ENCODE assay signal across 8 cellular contexts in genomic region chr22:20430641-20431519, GRCh38. TPM values are rescaled to one million over a fixed set of nuclear protein-coding genes. Genes with fewer than 3 reads are reported as not detected.
DNase-seq lines count a peak whose midpoint lies in the region; ATAC-seq and TF ChIP-seq lines count a peak whose summit lies in the region.

No MANE protein-coding gene starts in this region.

- H3K27me3 ChIP-seq in duodenal mucosa (ENCODE audit: control insufficient read depth in 1 of 2, insufficient read depth in 2 of 2, low read length in 2 of 2) (peaks cover 74 to 78% of the 10 kb centered on the region in 2 donors), suprapubic skin (peaks cover 52% of the 10 kb centered on the region)

- H3K9me3 ChIP-seq in duodenal mucosa (ENCODE audit: control insufficient read depth in 1 of 2, low read length in 2 of 2) (no peaks in the 10 kb centered on the region), mucosa of descending colon (no peaks in the 10 kb centered on the region), suprapubic skin (no peaks in the 10 kb centered on the region)

- no peak for TF ChIP-seq EP300 in suprapubic skin (IDR thresholded peaks at IDR 0.05)

- peak overlapping the region; percentile 52 to 59 for H3K4me3 ChIP-seq in duodenal mucosa (ENCODE audit: low read depth in 1 of 2, low read length in 2 of 2)
- no peak overlapping the region for H3K4me3 ChIP-seq in mucosa of descending colon
- H3K4me3 ChIP-seq in suprapubic skin: peak overlapping the region; percentile 43

- H3K36me3 ChIP-seq in duodenal mucosa (ENCODE audit: control insufficient read depth in 1 of 2, insufficient read depth in 2 of 2, low read length in 2 of 2) (no peaks in the 10 kb centered on the region), mucosa of descending colon (ENCODE audit: low read depth) (no peaks in the 10 kb centered on the region), suprapubic skin (peaks cover 8% of the 10 kb centered on the region)

- no peak for TF ChIP-seq CTCF in mucosa of descending colon (IDR thresholded peaks at IDR 0.05)
- TF ChIP-seq CTCF in suprapubic skin (IDR thresholded peaks at IDR 0.05): peak in 1 of 2 donors; percentile 35

- 21% methylated on average over 16 of the region's 106 CpGs for WGBS in suprapubic skin

- no peak for TF ChIP-seq POLR2A in suprapubic skin (IDR thresholded peaks at IDR 0.05)

- H3K4me1 ChIP-seq in duodenal mucosa (ENCODE audit: control insufficient read depth in 1 of 2, insufficient read depth in 2 of 2, low read length in 2 of 2): peaks cover 19 to 31% of the 10 kb centered on the region in 2 donors
- H3K4me1 ChIP-seq in mucosa of descending colon (ENCODE audit: low read depth): peaks cover 29% of the 10 kb centered on the region
- H3K4me1 ChIP-seq in suprapubic skin: peaks cover 42% of the 10 kb centered on the region

- H3K27ac ChIP-seq in duodenal mucosa (ENCODE audit: low read depth, low read length): no peak overlapping the region
- H3K27ac ChIP-seq in suprapubic skin: no peak overlapping the region

- H3K9ac ChIP-seq in duodenal mucosa (ENCODE audit: low read depth in 1 of 2, low read length in 2 of 2): no peak overlapping the region

- DNase-seq in Right ventricle myocardium inferior (ENCODE audit: missing footprints) (no peak), cardiac septum (ENCODE audit: low spot score) (no peak), mucosa of descending colon (peak; percentile 52 to 68 (median 66)), suprapubic skin (ENCODE audit: low spot score in 2 of 2) (peak; percentile 69 to 80)

- ATAC-seq in Right ventricle myocardium inferior (peak; percentile 33), mucosa of descending colon (peak; percentile 81), HG03045 (IDR thresholded peaks at IDR 0.05; ENCODE audit: unreplicated experiment) (no peak), GM21447 (IDR thresholded peaks at IDR 0.05; ENCODE audit: unreplicated experiment) (no peak)
- ATAC-seq in activated CD4-positive, CD25-positive, alpha-beta regulatory T cell treated with anti-CD3 and anti-CD28 coated beads, Interleukin-2, amount 50 U/mL, for 24 hours: peak; percentile 77

- intact Hi-C loops in Right ventricle myocardium inferior (cut with DNase I): no loop called here
- intact Hi-C loops in cardiac septum (cut with DNase I): no loop called here
- intact Hi-C loops in mucosa of descending colon (cut with DNase I, micrococcal nuclease): no loop called here

RNA-seq across cellular contexts. Expression of gene SCARF2, which starts 6.7 kb away (rescaled TPM):
- total RNA-seq in Right ventricle myocardium inferior (3.0 TPM), cardiac septum (5.2 TPM), mucosa of descending colon (1 to 10 TPM; 1.2 to 8.7 (median 3.0) TPM), suprapubic skin (10 to 100 TPM in 1 of 4 donors, 1 to 10 TPM in 3; 2.8 to 11.3 (median 5.8) TPM)

RNA-seq across cellular contexts. Expression of gene ZNF74, which starts 36.9 kb away (rescaled TPM):
- 6.3 TPM for total RNA-seq in Right ventricle myocardium inferior
- 4.9 TPM for total RNA-seq in cardiac septum
- total RNA-seq in mucosa of descending colon: 10 to 100 TPM in 1 of 3 donors, 1 to 10 TPM in 2; 4.2 to 14.4 (median 4.8) TPM
- total RNA-seq in suprapubic skin: 10 to 100 TPM in 3 of 4 donors, 1 to 10 TPM in 1; 9.3 to 17.5 (median 10.5) TPM

Comparison
In these comparisons a context has a peak if more than half of its experiments do, and no peak if none do; other contexts are left out.
1. ATAC-seq: peak in Right ventricle myocardium inferior (single experiment), activated CD4-positive, CD25-positive, alpha-beta regulatory T cell treated with anti-CD3 and anti-CD28 coated beads, Interleukin-2, amount 50 U/mL, for 24 hours (2 of 2) and mucosa of descending colon (single experiment); none in HG03045 (single experiment) and GM21447 (single experiment).
2. DNase-seq: peak in mucosa of descending colon (3 of 3) and suprapubic skin (2 of 2); none in Right ventricle myocardium inferior (single experiment) and cardiac septum (single experiment).